Comparison of ENCODE assay signal across 1 cellular context in the genomic region with DNA sequence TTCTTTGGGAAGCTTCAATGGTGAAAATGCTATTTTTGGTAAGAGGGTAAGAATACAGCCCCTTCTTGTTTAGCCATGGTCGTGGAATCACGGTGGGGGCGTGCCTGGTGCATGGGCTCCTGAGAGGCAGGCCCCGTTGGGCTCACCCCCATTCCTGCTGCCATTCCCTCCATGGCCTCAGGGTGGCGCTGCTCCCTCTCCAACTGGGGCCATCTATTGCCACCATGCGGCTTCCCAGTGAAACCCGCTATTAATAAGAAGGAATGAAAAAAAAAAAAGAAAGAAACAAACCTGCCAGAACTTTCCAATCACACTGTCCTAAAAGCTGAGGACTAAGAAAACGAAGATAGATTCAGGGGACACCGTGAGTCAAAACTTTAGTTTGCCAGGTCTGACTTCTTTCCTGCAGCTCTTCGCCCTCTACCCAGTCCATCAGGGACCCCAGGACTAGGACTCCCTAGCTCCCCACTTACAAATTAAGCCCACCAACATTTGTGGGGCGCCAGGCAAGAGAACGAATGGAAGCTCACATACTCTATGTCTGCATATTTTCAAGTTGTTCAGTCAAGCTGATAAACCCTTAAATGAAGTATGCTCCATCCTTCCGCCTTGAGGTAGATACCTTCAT.
A peak's percentile ranks its signal among the peaks of the same experiment; 100 is the strongest.
TF ChIP-seq lines count a peak whose summit lies in the region.

No MANE protein-coding gene starts in this region.

TF ChIP-seq in HepG2, 621 proteins besides CTCF, POLR2A, EP300 and RAD21 (continued from another document and continues in another):
- TF ChIP-seq ZNF605 (CRISPR knock-in tag; IDR thresholded peaks at IDR 0.05): 0 out of 2 replicates have a peak, but pooled peaks have one; percentile 43
- TF ChIP-seq GATAD2A (CRISPR knock-in tag; IDR thresholded peaks at IDR 0.05): peak; percentile 65
- TF ChIP-seq, protein P1, sequence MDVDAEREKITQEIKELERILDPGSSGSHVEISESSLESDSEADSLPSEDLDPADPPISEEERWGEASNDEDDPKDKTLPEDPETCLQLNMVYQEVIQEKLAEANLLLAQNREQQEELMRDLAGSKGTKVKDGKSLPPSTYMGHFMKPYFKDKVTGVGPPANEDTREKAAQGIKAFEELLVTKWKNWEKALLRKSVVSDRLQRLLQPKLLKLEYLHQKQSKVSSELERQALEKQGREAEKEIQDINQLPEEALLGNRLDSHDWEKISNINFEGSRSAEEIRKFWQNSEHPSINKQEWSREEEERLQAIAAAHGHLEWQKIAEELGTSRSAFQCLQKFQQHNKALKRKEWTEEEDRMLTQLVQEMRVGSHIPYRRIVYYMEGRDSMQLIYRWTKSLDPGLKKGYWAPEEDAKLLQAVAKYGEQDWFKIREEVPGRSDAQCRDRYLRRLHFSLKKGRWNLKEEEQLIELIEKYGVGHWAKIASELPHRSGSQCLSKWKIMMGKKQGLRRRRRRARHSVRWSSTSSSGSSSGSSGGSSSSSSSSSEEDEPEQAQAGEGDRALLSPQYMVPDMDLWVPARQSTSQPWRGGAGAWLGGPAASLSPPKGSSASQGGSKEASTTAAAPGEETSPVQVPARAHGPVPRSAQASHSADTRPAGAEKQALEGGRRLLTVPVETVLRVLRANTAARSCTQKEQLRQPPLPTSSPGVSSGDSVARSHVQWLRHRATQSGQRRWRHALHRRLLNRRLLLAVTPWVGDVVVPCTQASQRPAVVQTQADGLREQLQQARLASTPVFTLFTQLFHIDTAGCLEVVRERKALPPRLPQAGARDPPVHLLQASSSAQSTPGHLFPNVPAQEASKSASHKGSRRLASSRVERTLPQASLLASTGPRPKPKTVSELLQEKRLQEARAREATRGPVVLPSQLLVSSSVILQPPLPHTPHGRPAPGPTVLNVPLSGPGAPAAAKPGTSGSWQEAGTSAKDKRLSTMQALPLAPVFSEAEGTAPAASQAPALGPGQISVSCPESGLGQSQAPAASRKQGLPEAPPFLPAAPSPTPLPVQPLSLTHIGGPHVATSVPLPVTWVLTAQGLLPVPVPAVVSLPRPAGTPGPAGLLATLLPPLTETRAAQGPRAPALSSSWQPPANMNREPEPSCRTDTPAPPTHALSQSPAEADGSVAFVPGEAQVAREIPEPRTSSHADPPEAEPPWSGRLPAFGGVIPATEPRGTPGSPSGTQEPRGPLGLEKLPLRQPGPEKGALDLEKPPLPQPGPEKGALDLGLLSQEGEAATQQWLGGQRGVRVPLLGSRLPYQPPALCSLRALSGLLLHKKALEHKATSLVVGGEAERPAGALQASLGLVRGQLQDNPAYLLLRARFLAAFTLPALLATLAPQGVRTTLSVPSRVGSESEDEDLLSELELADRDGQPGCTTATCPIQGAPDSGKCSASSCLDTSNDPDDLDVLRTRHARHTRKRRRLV (CRISPR knock-in tag; IDR thresholded peaks at IDR 0.05): no peak
- no peak for TF ChIP-seq ZNF615 (CRISPR knock-in tag; IDR thresholded peaks at IDR 0.05; ENCODE audit: borderline replicate concordance)
- no peak for TF ChIP-seq ZNF775 (CRISPR knock-in tag; IDR thresholded peaks at IDR 0.05; ENCODE audit: borderline replicate concordance)
- TF ChIP-seq RNF2 (conservative IDR thresholded peaks at IDR 0.05; ENCODE audit: low read depth): no peak
- no peak for TF ChIP-seq MEF2D (CRISPR knock-in tag; IDR thresholded peaks at IDR 0.05)
- TF ChIP-seq ZNF143 (CRISPR knock-in tag; IDR thresholded peaks at IDR 0.05): no peak
- peak; percentile 27; the same call in 1 of the 2 replicates for TF ChIP-seq BHLHE40 (IDR thresholded peaks at IDR 0.05; ENCODE audit: low read length)
- no peak for TF ChIP-seq ZNF562 (CRISPR knock-in tag; IDR thresholded peaks at IDR 0.05; ENCODE audit: borderline replicate concordance)
- TF ChIP-seq NONO (IDR thresholded peaks at IDR 0.05): no peak
- no peak for TF ChIP-seq NONO (CRISPR knock-in tag; conservative IDR thresholded peaks at IDR 0.05)
- 0 out of 2 replicates have a peak, but pooled peaks have one; percentile 11 for TF ChIP-seq MED1 (CRISPR knock-in tag; IDR thresholded peaks at IDR 0.05)
- TF ChIP-seq NFIC (IDR thresholded peaks at IDR 0.05; ENCODE audit: low read length): no peak
- TF ChIP-seq SALL1 (CRISPR knock-in tag; IDR thresholded peaks at IDR 0.05): peak; percentile 56
- TF ChIP-seq, protein P2, sequence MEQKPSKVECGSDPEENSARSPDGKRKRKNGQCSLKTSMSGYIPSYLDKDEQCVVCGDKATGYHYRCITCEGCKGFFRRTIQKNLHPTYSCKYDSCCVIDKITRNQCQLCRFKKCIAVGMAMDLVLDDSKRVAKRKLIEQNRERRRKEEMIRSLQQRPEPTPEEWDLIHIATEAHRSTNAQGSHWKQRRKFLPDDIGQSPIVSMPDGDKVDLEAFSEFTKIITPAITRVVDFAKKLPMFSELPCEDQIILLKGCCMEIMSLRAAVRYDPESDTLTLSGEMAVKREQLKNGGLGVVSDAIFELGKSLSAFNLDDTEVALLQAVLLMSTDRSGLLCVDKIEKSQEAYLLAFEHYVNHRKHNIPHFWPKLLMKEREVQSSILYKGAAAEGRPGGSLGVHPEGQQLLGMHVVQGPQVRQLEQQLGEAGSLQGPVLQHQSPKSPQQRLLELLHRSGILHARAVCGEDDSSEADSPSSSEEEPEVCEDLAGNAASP (CRISPR knock-in tag; IDR thresholded peaks at IDR 0.05; ENCODE audit: borderline replicate concordance): peak; percentile 24; the same call in 1 of the 2 replicates
- TF ChIP-seq, protein P3, sequence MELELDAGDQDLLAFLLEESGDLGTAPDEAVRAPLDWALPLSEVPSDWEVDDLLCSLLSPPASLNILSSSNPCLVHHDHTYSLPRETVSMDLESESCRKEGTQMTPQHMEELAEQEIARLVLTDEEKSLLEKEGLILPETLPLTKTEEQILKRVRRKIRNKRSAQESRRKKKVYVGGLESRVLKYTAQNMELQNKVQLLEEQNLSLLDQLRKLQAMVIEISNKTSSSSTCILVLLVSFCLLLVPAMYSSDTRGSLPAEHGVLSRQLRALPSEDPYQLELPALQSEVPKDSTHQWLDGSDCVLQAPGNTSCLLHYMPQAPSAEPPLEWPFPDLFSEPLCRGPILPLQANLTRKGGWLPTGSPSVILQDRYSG (CRISPR knock-in tag; IDR thresholded peaks at IDR 0.05): no peak
- TF ChIP-seq, protein P4, sequence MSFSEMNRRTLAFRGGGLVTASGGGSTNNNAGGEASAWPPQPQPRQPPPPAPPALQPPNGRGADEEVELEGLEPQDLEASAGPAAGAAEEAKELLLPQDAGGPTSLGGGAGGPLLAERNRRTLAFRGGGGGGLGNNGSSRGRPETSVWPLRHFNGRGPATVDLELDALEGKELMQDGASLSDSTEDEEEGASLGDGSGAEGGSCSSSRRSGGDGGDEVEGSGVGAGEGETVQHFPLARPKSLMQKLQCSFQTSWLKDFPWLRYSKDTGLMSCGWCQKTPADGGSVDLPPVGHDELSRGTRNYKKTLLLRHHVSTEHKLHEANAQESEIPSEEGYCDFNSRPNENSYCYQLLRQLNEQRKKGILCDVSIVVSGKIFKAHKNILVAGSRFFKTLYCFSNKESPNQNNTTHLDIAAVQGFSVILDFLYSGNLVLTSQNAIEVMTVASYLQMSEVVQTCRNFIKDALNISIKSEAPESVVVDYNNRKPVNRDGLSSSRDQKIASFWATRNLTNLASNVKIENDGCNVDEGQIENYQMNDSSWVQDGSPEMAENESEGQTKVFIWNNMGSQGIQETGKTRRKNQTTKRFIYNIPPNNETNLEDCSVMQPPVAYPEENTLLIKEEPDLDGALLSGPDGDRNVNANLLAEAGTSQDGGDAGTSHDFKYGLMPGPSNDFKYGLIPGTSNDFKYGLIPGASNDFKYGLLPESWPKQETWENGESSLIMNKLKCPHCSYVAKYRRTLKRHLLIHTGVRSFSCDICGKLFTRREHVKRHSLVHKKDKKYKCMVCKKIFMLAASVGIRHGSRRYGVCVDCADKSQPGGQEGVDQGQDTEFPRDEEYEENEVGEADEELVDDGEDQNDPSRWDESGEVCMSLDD (CRISPR knock-in tag; IDR thresholded peaks at IDR 0.05; ENCODE audit: borderline replicate concordance): peak; percentile 58; the same call in 1 of the 2 replicates
- no peak for TF ChIP-seq CENPT (CRISPR knock-in tag; IDR thresholded peaks at IDR 0.05; ENCODE audit: low read depth)
- TF ChIP-seq ZHX1 (CRISPR knock-in tag; IDR thresholded peaks at IDR 0.05; ENCODE audit: low read depth): no peak
- no peak for TF ChIP-seq TCF7 (IDR thresholded peaks at IDR 0.05; ENCODE audit: low read depth)
- TF ChIP-seq, protein P5, sequence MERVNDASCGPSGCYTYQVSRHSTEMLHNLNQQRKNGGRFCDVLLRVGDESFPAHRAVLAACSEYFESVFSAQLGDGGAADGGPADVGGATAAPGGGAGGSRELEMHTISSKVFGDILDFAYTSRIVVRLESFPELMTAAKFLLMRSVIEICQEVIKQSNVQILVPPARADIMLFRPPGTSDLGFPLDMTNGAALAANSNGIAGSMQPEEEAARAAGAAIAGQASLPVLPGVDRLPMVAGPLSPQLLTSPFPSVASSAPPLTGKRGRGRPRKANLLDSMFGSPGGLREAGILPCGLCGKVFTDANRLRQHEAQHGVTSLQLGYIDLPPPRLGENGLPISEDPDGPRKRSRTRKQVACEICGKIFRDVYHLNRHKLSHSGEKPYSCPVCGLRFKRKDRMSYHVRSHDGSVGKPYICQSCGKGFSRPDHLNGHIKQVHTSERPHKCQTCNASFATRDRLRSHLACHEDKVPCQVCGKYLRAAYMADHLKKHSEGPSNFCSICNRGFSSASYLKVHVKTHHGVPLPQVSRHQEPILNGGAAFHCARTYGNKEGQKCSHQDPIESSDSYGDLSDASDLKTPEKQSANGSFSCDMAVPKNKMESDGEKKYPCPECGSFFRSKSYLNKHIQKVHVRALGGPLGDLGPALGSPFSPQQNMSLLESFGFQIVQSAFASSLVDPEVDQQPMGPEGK (CRISPR knock-in tag; IDR thresholded peaks at IDR 0.05): 0 out of 2 replicates have a peak, but pooled peaks have one; percentile 52
- TF ChIP-seq ZNF33B (CRISPR knock-in tag; IDR thresholded peaks at IDR 0.05): no peak
- TF ChIP-seq ZNF687 (CRISPR knock-in tag; IDR thresholded peaks at IDR 0.05): peak; percentile 64
- TF ChIP-seq RBAK (CRISPR knock-in tag; IDR thresholded peaks at IDR 0.05): no peak
- TF ChIP-seq ZNF552 (CRISPR knock-in tag; IDR thresholded peaks at IDR 0.05; ENCODE audit: borderline replicate concordance): no peak
- TF ChIP-seq ZNF367 (CRISPR knock-in tag; IDR thresholded peaks at IDR 0.05; ENCODE audit: borderline replicate concordance): no peak
- TF ChIP-seq, protein P6, sequence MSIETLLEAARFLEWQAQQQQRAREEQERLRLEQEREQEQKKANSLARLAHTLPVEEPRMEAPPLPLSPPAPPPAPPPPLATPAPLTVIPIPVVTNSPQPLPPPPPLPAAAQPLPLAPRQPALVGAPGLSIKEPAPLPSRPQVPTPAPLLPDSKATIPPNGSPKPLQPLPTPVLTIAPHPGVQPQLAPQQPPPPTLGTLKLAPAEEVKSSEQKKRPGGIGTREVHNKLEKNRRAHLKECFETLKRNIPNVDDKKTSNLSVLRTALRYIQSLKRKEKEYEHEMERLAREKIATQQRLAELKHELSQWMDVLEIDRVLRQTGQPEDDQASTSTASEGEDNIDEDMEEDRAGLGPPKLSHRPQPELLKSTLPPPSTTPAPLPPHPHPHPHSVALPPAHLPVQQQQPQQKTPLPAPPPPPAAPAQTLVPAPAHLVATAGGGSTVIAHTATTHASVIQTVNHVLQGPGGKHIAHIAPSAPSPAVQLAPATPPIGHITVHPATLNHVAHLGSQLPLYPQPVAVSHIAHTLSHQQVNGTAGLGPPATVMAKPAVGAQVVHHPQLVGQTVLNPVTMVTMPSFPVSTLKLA (IDR thresholded peaks at IDR 0.05): no peak
- TF ChIP-seq GABPB1 (CRISPR knock-in tag; IDR thresholded peaks at IDR 0.05): no peak
- TF ChIP-seq ZNF414 (CRISPR knock-in tag; IDR thresholded peaks at IDR 0.05): peak; percentile 75; the same call in 1 of the 2 replicates
